23 cellular contexts compared by ENCODE assay signal in the genomic region with DNA sequence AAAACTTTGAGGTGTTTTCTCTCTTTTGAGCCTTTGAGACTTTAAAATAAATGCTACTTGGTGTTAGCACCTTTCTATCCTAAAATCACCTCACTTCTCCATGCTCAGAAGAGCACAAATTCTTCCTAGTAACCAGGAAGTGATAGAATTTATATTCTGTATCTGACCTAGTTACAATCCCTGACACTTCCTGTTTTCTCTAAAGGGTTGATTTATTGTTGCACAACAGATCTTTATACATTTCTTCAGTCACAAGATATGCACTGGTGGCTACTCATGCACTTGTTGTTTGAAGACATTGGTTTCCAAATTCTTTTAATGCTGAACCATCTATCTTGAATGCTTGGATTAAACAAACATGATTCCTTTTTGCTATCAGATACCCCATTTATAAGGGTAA. TPM values are rescaled to one million over a fixed set of nuclear protein-coding genes. Genes with fewer than 3 reads are reported as not detected.
"Had no signal": no experiment of that assay in that cellular context is flagged by ENCODE, and none has a peak within 500 bp of the region (broad histone marks: within the 10 kb centered on the region; RNA-seq: fewer than 3 reads in every experiment).

No MANE protein-coding gene starts in this region.

- H3K27ac Mint-ChIP-seq: activated naive CD8-positive, alpha-beta T cell treated with anti-CD3 and anti-CD28 coated beads, Interleukin-2, amount 10 ng/mL, durations not matched to agents 7 days and 5 days; effector memory CD8-positive, alpha-beta T cell; memory B cell; naive thymus-derived CD8-positive, alpha-beta T cell; progenitor cell of endocrine pancreas had no signal

- DNase-seq: activated CD4-positive, alpha-beta T cell treated with anti-CD3 and anti-CD28 coated beads, Interleukin-2, amount 50 U/mL, for 1 hour; activated CD4-positive, CD25-positive, alpha-beta regulatory T cell; activated naive CD4-positive, alpha-beta T cell; activated naive CD8-positive, alpha-beta T cell treated with anti-CD3 and anti-CD28 coated beads, Interleukin-2, amount 10 ng/mL, durations not matched to agents 7 days and 5 days; activated T-cell treated with anti-CD3 and anti-CD28 coated beads for 4 hours; anterior cingulate cortex; dermis blood vessel endothelial cell; effector memory CD8-positive, alpha-beta T cell; islet precursor cell; left ventricle myocardium inferior; mucosa of descending colon; naive thymus-derived CD8-positive, alpha-beta T cell; right cardiac atrium; small intestine; stimulated activated CD4-positive, alpha-beta T cell treated with anti-CD3 and anti-CD28 coated beads, Interleukin-4, amount 100 ng/mL, for 4 hours; stimulated activated CD8-positive, alpha-beta memory T cell treated with anti-CD3 and anti-CD28 coated beads, Interleukin-4, amount 100 ng/mL, for 48 hours; stimulated activated naive CD4-positive, alpha-beta T cell treated with Interleukin-2 at 50 U/mL for 16 hours; substantia nigra; T-helper 2 cell; transverse colon had no signal

- H3K36me3 Mint-ChIP-seq: activated naive CD8-positive, alpha-beta T cell treated with anti-CD3 and anti-CD28 coated beads, Interleukin-2, amount 10 ng/mL, durations not matched to agents 7 days and 5 days; memory B cell; naive thymus-derived CD8-positive, alpha-beta T cell had no signal

- H3K4me1 Mint-ChIP-seq: activated naive CD8-positive, alpha-beta T cell treated with anti-CD3 and anti-CD28 coated beads, Interleukin-2, amount 10 ng/mL, durations not matched to agents 7 days and 5 days; memory B cell; naive thymus-derived CD8-positive, alpha-beta T cell had no signal

- H3K9me3 ChIP-seq: mucosa of descending colon, vagina had no signal

- H3K4me1 ChIP-seq: left ventricle myocardium inferior, transverse colon, vagina had no signal

- H3K4me3 Mint-ChIP-seq: activated naive CD8-positive, alpha-beta T cell treated with anti-CD3 and anti-CD28 coated beads, Interleukin-2, amount 10 ng/mL, durations not matched to agents 7 days and 5 days; effector memory CD8-positive, alpha-beta T cell; memory B cell; naive thymus-derived CD8-positive, alpha-beta T cell had no signal

- H3K27me3 Mint-ChIP-seq: activated naive CD8-positive, alpha-beta T cell treated with anti-CD3 and anti-CD28 coated beads, Interleukin-2, amount 10 ng/mL, durations not matched to agents 7 days and 5 days; effector memory CD8-positive, alpha-beta T cell; memory B cell; naive thymus-derived CD8-positive, alpha-beta T cell; progenitor cell of endocrine pancreas had no signal

- ATAC-seq: effector memory CD8-positive, alpha-beta T cell; mucosa of descending colon; naive thymus-derived CD8-positive, alpha-beta T cell; right cardiac atrium had no signal

- H3K4me3 ChIP-seq: left ventricle myocardium inferior, mucosa of descending colon, transverse colon, vagina had no signal

- H3K27ac ChIP-seq: left ventricle myocardium inferior, transverse colon, vagina had no signal

- H3K27me3 ChIP-seq: transverse colon, vagina had no signal

- H3K36me3 ChIP-seq: left ventricle myocardium inferior, transverse colon, vagina had no signal

RNA-seq across cellular contexts. Expression of gene CNTN3, which starts 47.2 kb away (rescaled TPM):
- total RNA-seq: activated naive CD8-positive, alpha-beta T cell treated with anti-CD3 and anti-CD28 coated beads, Interleukin-2, amount 10 ng/mL, durations not matched to agents 7 days and 5 days; dermis blood vessel endothelial cell; naive thymus-derived CD8-positive, alpha-beta T cell; vagina had no signal
